8 cellular contexts compared by ENCODE assay signal in genomic region chr4:133151681-133152329, GRCh38. TPM values are rescaled to one million over a fixed set of nuclear protein-coding genes. Genes with fewer than 3 reads are reported as not detected.
DNase-seq lines count a peak whose midpoint lies in the region; ATAC-seq and TF ChIP-seq lines count a peak whose summit lies in the region.

No MANE protein-coding gene starts in this region.

- H3K36me3 ChIP-seq in iPS-20b (ENCODE audit: insufficient read depth, low read depth, low read length) = no peaks in the 10 kb centered on the region
- no peaks in the 10 kb centered on the region for H3K36me3 ChIP-seq in stomach

- H3K4me3 ChIP-seq in iPS-20b (ENCODE audit: low read length) = peak overlapping the region; percentile 80
- peak overlapping the region; percentile 39 to 51 (median 46) for H3K4me3 ChIP-seq in stomach

- intact Hi-C loops in stomach (cut with DNase I; ENCODE audit: low total_unique reads) = no loop called here

- peaks cover 35% of the 10 kb centered on the region for H3K4me1 ChIP-seq in iPS-20b (ENCODE audit: insufficient read depth, low read length)
- peaks cover 41 to 68% (median 61%) of the 10 kb centered on the region in 4 donors for H3K4me1 ChIP-seq in stomach
- H3K4me1 ChIP-seq in foreskin keratinocyte = no peaks in the 10 kb centered on the region

- H3K27me3 ChIP-seq in iPS-20b (ENCODE audit: insufficient read depth, low read length) = peaks cover 74% of the 10 kb centered on the region
- peaks cover 5 to 75% (median 72%) of the 10 kb centered on the region in 3 donors for H3K27me3 ChIP-seq in stomach
- peaks cover 82% of the 10 kb centered on the region for H3K27me3 ChIP-seq in foreskin keratinocyte

- DNase-seq in NCI-H510A treated with DMSO at 0.1 percent for 48 hours (lab: John Stamatoyannopoulos, UW) = peak; percentile 10
- DNase-seq in NCI-H510A (lab: John Stamatoyannopoulos, UW) = no peak
- DNase-seq in amygdala (lab: John Stamatoyannopoulos, UW) = peak in 52 of 56 donors; percentile 26 to 79 (median 62)
- DNase-seq in stomach = no peak
- DNase-seq in NCI-H1092 (lab: John Stamatoyannopoulos, UW) = no peak
- DNase-seq in foreskin keratinocyte = no peak
- DNase-seq in NCI-H2107 treated with DMSO at 0.1 percent for 48 hours (lab: John Stamatoyannopoulos, UW; ENCODE audit: unreplicated experiment) = no peak

- H3K9me3 ChIP-seq in iPS-20b (ENCODE audit: insufficient read depth, low read depth, low read length) = no peaks in the 10 kb centered on the region; the same call in 1 of the 2 replicates
- peaks cover 0 to 15% (median 0%) of the 10 kb centered on the region in 4 donors for H3K9me3 ChIP-seq in stomach

- H3K27ac ChIP-seq in iPS-20b (ENCODE audit: low read length) = no peak overlapping the region
- H3K27ac ChIP-seq in stomach = peak overlapping the region in 2 of 5 donors; percentile 32 to 50
- no peak overlapping the region for H3K27ac ChIP-seq in foreskin keratinocyte

- no peak for TF ChIP-seq EP300 in stomach (IDR thresholded peaks at IDR 0.05)

- TF ChIP-seq CTCF in stomach (IDR thresholded peaks at IDR 0.05) (no peak), foreskin keratinocyte (conservative IDR thresholded peaks at IDR 0.05) (no peak)

- no peak for ATAC-seq in foreskin keratinocyte

- no peak for TF ChIP-seq POLR2A in stomach (IDR thresholded peaks at IDR 0.05)

- H3K9ac ChIP-seq in iPS-20b (ENCODE audit: low read depth, low read length) = no peak overlapping the region

- WGBS in stomach, 5 donors = 1 to 10% (median 3%) methylated on average over 24 to 63 of the region's 63 CpGs

RNA-seq across cellular contexts. Expression of gene PCDH10, which starts 2.7 kb away (rescaled TPM):
- total RNA-seq in stomach (1 to 10 TPM in 2 of 5 donors, under 1 TPM in 1, not detected in 2; 0.29 to 9.4 (median 1.7) TPM), foreskin keratinocyte (not detected in 2 replicates)
- polyA plus RNA-seq in stomach (under 1 TPM in 2 of 3 donors, not detected in 1; 0.06 to 0.50 TPM), foreskin keratinocyte (under 0.01 TPM in 1 of 2 replicates, not detected in the other)

Comparison
In these comparisons a context has a peak if more than half of its experiments do, and no peak if none do; other contexts are left out.
1. DNase-seq: peak in NCI-H510A treated with DMSO at 0.1 percent for 48 hours (single experiment) and amygdala (52 of 56); none in NCI-H510A (single experiment), stomach (single experiment), NCI-H1092 (single experiment), foreskin keratinocyte (0 of 2) and NCI-H2107 treated with DMSO at 0.1 percent for 48 hours (single experiment).